29 cellular contexts compared by ENCODE assay signal in the genomic region with DNA sequence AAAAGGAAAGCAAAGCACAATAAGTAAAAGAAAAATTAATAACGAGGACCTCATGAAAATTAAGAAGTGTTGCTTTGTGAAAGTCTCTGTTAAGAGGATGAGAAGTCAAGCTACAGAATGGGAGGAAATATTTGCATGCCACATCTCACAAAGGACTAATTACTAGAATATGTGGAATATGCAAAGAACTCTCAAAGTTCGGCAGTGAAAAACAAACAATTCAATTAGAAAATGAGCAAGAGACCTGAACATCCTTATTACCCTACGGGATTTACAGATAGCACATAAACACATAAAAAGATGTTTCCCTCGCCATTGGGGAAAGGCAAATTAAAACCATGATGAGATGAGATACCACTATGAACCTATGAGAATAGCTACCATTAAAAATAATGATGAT. TPM values are rescaled to one million over a fixed set of nuclear protein-coding genes. Genes with fewer than 3 reads are reported as not detected.
"Had no signal": no experiment of that assay in that cellular context is flagged by ENCODE, and none has a peak within 500 bp of the region (broad histone marks: within the 10 kb centered on the region; RNA-seq: fewer than 3 reads in every experiment).

No MANE protein-coding gene starts in this region.

- H3K4me1 ChIP-seq: Peyer's patch had no signal

- ATAC-seq: activated CD4-positive, alpha-beta T cell treated with anti-CD3 and anti-CD28 coated beads for 36 hours; activated CD4-positive, CD25-positive, alpha-beta regulatory T cell treated with anti-CD3 and anti-CD28 coated beads, Interleukin-2, amount 50 U/mL, for 24 hours; activated naive CD8-positive, alpha-beta T cell treated with anti-CD3 and anti-CD28 coated beads, Interleukin-2, amount 50 U/mL, for 24 hours; PC-3; WTC11 had no signal

- H3K27me3 ChIP-seq: Peyer's patch had no signal

- H3K4me2 ChIP-seq: SK-N-SH had no signal

- H3K9ac ChIP-seq: SK-N-SH had no signal

- H3K27ac ChIP-seq: Peyer's patch, SJSA1 had no signal

- DNase-seq: activated CD4-positive, alpha-beta memory T cell treated with anti-CD3 and anti-CD28 coated beads for 36 hours; activated CD4-positive, alpha-beta T cell treated with anti-CD3 and anti-CD28 coated beads for 36 hours; activated CD4-positive, alpha-beta T cell treated with anti-CD3 and anti-CD28 coated beads, Interleukin-2, amount 50 U/mL, for 1 hour; activated CD8-positive, alpha-beta memory T cell treated with anti-CD3 and anti-CD28 coated beads, Interleukin-2, amount 50 U/mL, for 4 hours; activated effector memory CD4-positive, alpha-beta T cell treated with Interleukin-2 at 50 U/mL for 16 hours; activated naive CD8-positive, alpha-beta T cell treated with anti-CD3 and anti-CD28 coated beads, Interleukin-2, amount 50 U/mL, for 24 hours; activated T-cell treated with anti-CD3 and anti-CD28 coated beads for 4 hours; activated T-cell treated with anti-CD3 and anti-CD28 coated beads, Interleukin-2, amount 50 U/mL, for 48 hours; anterior cingulate cortex; caudate nucleus; cerebellar nuclear complex; NCI-H1092 treated with DMSO at 0.1 percent for 48 hours; NCI-H1417; NCI-H146; NCI-H1930; NCI-H2081 treated with DMSO at 0.1 percent for 48 hours; NCI-H226; NCI-H446 treated with DMSO at 0.1 percent for 48 hours; NCI-H524; NCI-H748 treated with DMSO at 0.1 percent for 48 hours; NK-92 treated with Interleukin-12 subunit alpha and Interleukin-12 subunit beta, amount 100 ng/mL, for 24 hours; PC-3; RPMI8226; SHP77 treated with DMSO at 0.1 percent for 48 hours; SK-N-SH had no signal

- H3K9me3 ChIP-seq: Peyer's patch, SJSA1, SK-N-SH had no signal

- H3K36me3 ChIP-seq: Peyer's patch, SJSA1 had no signal

- H3K4me3 ChIP-seq: Peyer's patch, SJSA1 had no signal

RNA-seq across cellular contexts. Expression of a gene that starts 23.3 kb away (rescaled TPM):
- total RNA-seq: activated CD4-positive, alpha-beta memory T cell treated with anti-CD3 and anti-CD28 coated beads for 36 hours; activated CD4-positive, alpha-beta T cell treated with anti-CD3 and anti-CD28 coated beads for 36 hours had no signal
